In the genomic region with DNA sequence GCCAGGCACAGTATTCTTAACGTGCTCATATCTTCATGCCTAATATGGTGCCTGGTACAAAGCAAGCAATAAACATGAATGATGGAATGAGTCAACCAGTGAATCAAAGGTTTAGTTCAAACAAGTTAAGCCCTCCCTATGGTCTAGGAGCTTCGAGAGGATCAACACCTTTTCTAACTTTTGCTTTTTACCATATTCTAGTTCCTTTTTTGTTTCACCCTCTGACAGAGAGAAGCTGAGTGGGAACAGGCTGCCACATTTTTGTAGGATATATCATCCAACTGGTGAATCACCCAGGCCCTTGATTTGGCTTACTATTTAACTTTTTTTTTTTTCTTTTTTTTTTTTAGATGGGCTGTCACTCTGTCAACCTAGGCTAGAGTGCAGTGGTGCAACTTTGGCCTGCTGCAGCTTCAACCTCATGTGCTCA, we compare ENCODE assay signal across 11 cellular contexts. TPM values are rescaled to one million over a fixed set of nuclear protein-coding genes. Genes with fewer than 3 reads are reported as not detected.
A peak's percentile ranks its signal among the peaks of the same experiment; 100 is the strongest.
DNase-seq lines count a peak whose midpoint lies in the region; ATAC-seq and TF ChIP-seq lines count a peak whose summit lies in the region.
"Had no signal": no experiment of that assay in that cellular context is flagged by ENCODE, and none has a peak within 500 bp of the region (broad histone marks: within the 10 kb centered on the region; RNA-seq: fewer than 3 reads in every experiment).

No MANE protein-coding gene starts in this region.

- H3K4me3 ChIP-seq in kidney epithelial cell (ENCODE audit: low read depth, low read length): no peak overlapping the region
- no peak overlapping the region for H3K4me3 ChIP-seq in uterus

- peaks cover 0 to 4% of the 10 kb centered on the region in 2 donors for H3K4me1 ChIP-seq in uterus

- peak overlapping the region; percentile 79 to 93 for H3K27ac ChIP-seq in uterus

- intact Hi-C loops in uterus (cut with DNase I; ENCODE audit: low total_unique reads): no loop called here

- no peaks in the 10 kb centered on the region for H3K9me3 ChIP-seq in uterus

- no peak for ATAC-seq in HG03139 (IDR thresholded peaks at IDR 0.05; ENCODE audit: unreplicated experiment)
- ATAC-seq: Right ventricle myocardium inferior had no signal

- TF ChIP-seq CTCF in kidney epithelial cell (IDR thresholded peaks at IDR 0.05; ENCODE audit: insufficient read depth, low read length, poor library complexity, severe bottlenecking) (no peak), uterus (IDR thresholded peaks at IDR 0.05) (no peak)

- no peaks in the 10 kb centered on the region for H3K27me3 ChIP-seq in kidney epithelial cell (ENCODE audit: control insufficient read depth, insufficient read depth, low read length)
- no peaks in the 10 kb centered on the region for H3K27me3 ChIP-seq in uterus

- H3K36me3 ChIP-seq in kidney epithelial cell (ENCODE audit: control insufficient read depth, insufficient read depth, low read length) (no peaks in the 10 kb centered on the region), uterus (no peaks in the 10 kb centered on the region)

- no peak for TF ChIP-seq POLR2A in uterus (IDR thresholded peaks at IDR 0.05)

- DNase-seq in HT-29 (ENCODE audit: low spot score) (peak; percentile 63), astrocyte of the hippocampus (ENCODE audit: low read depth, low spot score) (peak; percentile 85), kidney epithelial cell (ENCODE audit: low read depth) (peak; percentile 74), uterus (peak; percentile 24 to 72), foreskin melanocyte (no peak)
- DNase-seq in effector CD4-positive, alpha-beta T cell: no peak
- DNase-seq: activated CD4-positive, alpha-beta T cell treated with anti-CD3 and anti-CD28 coated beads, Interleukin-2, amount 10 ng/mL, durations not matched to agents 7 days and 5 days; amygdala; NCI-H1694 had no signal

RNA-seq across cellular contexts. Expression of a gene that starts 39.3 kb away (rescaled TPM):
- total RNA-seq in HT-29 (2014; rRNA removed; shearing (Covaris generic)): 0.46 and 1.3 TPM in 2 replicates
- 289 and 342 TPM in 2 replicates for total RNA-seq in kidney epithelial cell
- 100 to 1,000 TPM in 2 of 4 donors, 10 to 100 TPM in 2; 79.7 to 242 (median 161) TPM for total RNA-seq in uterus

Comparison
In these comparisons a context has a peak if more than half of its experiments do, and no peak if none do; other contexts are left out.
1. DNase-seq: peak in HT-29 (single experiment), astrocyte of the hippocampus (single experiment), kidney epithelial cell (single experiment) and uterus (2 of 2); none in effector CD4-positive, alpha-beta T cell (single experiment) and foreskin melanocyte (single experiment).
2. RNA of a gene that starts 39.3 kb away (total RNA-seq): 289 to 342 TPM in kidney epithelial cell and 79.7 to 242 TPM in uterus; 0.46 to 1.3 TPM in HT-29; every median in the first group is over 10 times any median in the second.